15 cellular contexts compared by ENCODE assay signal in genomic region chr1:182181167-182181572, GRCh38.
DNase-seq lines count a peak whose midpoint lies in the region; ATAC-seq and TF ChIP-seq lines count a peak whose summit lies in the region.
"Had no signal": no experiment of that assay in that cellular context is flagged by ENCODE, and none has a peak within 500 bp of the region (broad histone marks: within the 10 kb centered on the region; RNA-seq: fewer than 3 reads in every experiment).

No MANE protein-coding gene starts in this region.

- H3K9me3 Mint-ChIP-seq in stimulated activated memory B cell treated with anti-CD40 and anti-IgM and Interleukin-4, amounts not matched to agents 10 μg/mL and 1 μg/mL and 100 μg/mL, for 72 hours = no peaks in the 10 kb centered on the region
- H3K9me3 Mint-ChIP-seq: natural killer cell treated with Interleukin-12 subunit alpha and Interleukin-12 subunit beta and Interleukin-15 and Interleukin-18, amount 100 ng/mL, for 72 hours had no signal

- H3K27me3 ChIP-seq in neutrophil = no peaks in the 10 kb centered on the region

- no peaks in the 10 kb centered on the region for H3K36me3 Mint-ChIP-seq in stimulated activated memory B cell treated with anti-CD40 and anti-IgM and Interleukin-4, amounts not matched to agents 10 μg/mL and 1 μg/mL and 100 μg/mL, for 72 hours
- H3K36me3 Mint-ChIP-seq: natural killer cell treated with Interleukin-12 subunit alpha and Interleukin-12 subunit beta and Interleukin-15 and Interleukin-18, amount 100 ng/mL, for 72 hours had no signal

- no peaks in the 10 kb centered on the region for H3K4me1 Mint-ChIP-seq in stimulated activated memory B cell treated with anti-CD40 and anti-IgM and Interleukin-4, amounts not matched to agents 10 μg/mL and 1 μg/mL and 100 μg/mL, for 72 hours

- H3K27ac Mint-ChIP-seq in stimulated activated memory B cell treated with anti-CD40 and anti-IgM and Interleukin-4, amounts not matched to agents 10 μg/mL and 1 μg/mL and 100 μg/mL, for 72 hours = no peak overlapping the region
- H3K27ac Mint-ChIP-seq: natural killer cell treated with Interleukin-12 subunit alpha and Interleukin-12 subunit beta and Interleukin-15 and Interleukin-18, amount 100 ng/mL, for 72 hours had no signal

- peak; percentile 69 for DNase-seq in DMS53 treated with DMSO at 0.1 percent for 48 hours (lab: John Stamatoyannopoulos, UW; ENCODE audit: unreplicated experiment)
- DNase-seq in M059J (ENCODE audit: low read depth) = peak; percentile 78
- DNase-seq in epithelial cell of esophagus (ENCODE audit: low read depth) = peak; percentile 79
- no peak for DNase-seq in D341Med (ENCODE audit: low spot score)
- DNase-seq in OCI-M2 (lab: John Stamatoyannopoulos, UW; ENCODE audit: unreplicated experiment) = no peak
- DNase-seq: activated CD4-positive, CD25-positive, alpha-beta regulatory T cell treated with anti-CD3 and anti-CD28 coated beads, Interleukin-2, amount 50 U/mL, for 72 hours; activated naive CD4-positive, alpha-beta T cell treated with Interleukin-2 at 50 U/mL for 16 hours; NCI-H1092 treated with DMSO at 0.1 percent for 48 hours; T-helper 1 cell had no signal

- no peak for ATAC-seq in stimulated activated memory B cell treated with anti-CD40 and anti-IgM and Interleukin-4, amounts not matched to agents 10 μg/mL and 1 μg/mL and 100 μg/mL, for 72 hours
- no peak for ATAC-seq in HG03565 (IDR thresholded peaks at IDR 0.05; ENCODE audit: unreplicated experiment)
- ATAC-seq: natural killer cell treated with Interleukin-12 subunit alpha and Interleukin-12 subunit beta and Interleukin-15 and Interleukin-18, amount 100 ng/mL, for 72 hours; Panc1 had no signal

- no peak overlapping the region for H3K4me3 ChIP-seq in epithelial cell of esophagus (ENCODE audit: low read length)
- H3K4me3 ChIP-seq in neutrophil (ENCODE audit: low read depth in 1 of 2, low read length in 1 of 2) = no peak overlapping the region
- H3K4me3 ChIP-seq: thoracic aorta had no signal

- H3K9me3 ChIP-seq in neutrophil = no peaks in the 10 kb centered on the region
- H3K9me3 ChIP-seq: thoracic aorta had no signal

- peak overlapping the region; percentile 21 for H3K27ac ChIP-seq in neutrophil
- H3K27ac ChIP-seq: thoracic aorta had no signal

- H3K4me3 Mint-ChIP-seq in stimulated activated memory B cell treated with anti-CD40 and anti-IgM and Interleukin-4, amounts not matched to agents 10 μg/mL and 1 μg/mL and 100 μg/mL, for 72 hours = no peak overlapping the region
- H3K4me3 Mint-ChIP-seq: natural killer cell treated with Interleukin-12 subunit alpha and Interleukin-12 subunit beta and Interleukin-15 and Interleukin-18, amount 100 ng/mL, for 72 hours had no signal

- H3K27me3 Mint-ChIP-seq in stimulated activated memory B cell treated with anti-CD40 and anti-IgM and Interleukin-4, amounts not matched to agents 10 μg/mL and 1 μg/mL and 100 μg/mL, for 72 hours = peaks cover 16% of the 10 kb centered on the region

- H3K4me1 ChIP-seq in neutrophil (ENCODE audit: control insufficient read depth in 1 of 2, insufficient read depth in 1 of 2, low read depth in 1 of 2, low read length in 1 of 2) = peaks cover 6 to 9% of the 10 kb centered on the region in 2 experiments

- no peak for TF ChIP-seq CTCF in epithelial cell of esophagus (IDR thresholded peaks at IDR 0.05; ENCODE audit: insufficient read depth, low read depth, low read length, missing control alignments)
- TF ChIP-seq CTCF in neutrophil (IDR thresholded peaks at IDR 0.05) = no peak

- no peaks in the 10 kb centered on the region for H3K36me3 ChIP-seq in neutrophil
- H3K36me3 ChIP-seq: thoracic aorta had no signal

Comparison
In these comparisons a context has a peak if more than half of its experiments do, and no peak if none do; other contexts are left out.
1. DNase-seq: peak in DMS53 treated with DMSO at 0.1 percent for 48 hours (single experiment), M059J (single experiment) and epithelial cell of esophagus (single experiment); none in D341Med (single experiment) and OCI-M2 (single experiment).